ENCODE assay signal across 8 cellular contexts in the genomic region with DNA sequence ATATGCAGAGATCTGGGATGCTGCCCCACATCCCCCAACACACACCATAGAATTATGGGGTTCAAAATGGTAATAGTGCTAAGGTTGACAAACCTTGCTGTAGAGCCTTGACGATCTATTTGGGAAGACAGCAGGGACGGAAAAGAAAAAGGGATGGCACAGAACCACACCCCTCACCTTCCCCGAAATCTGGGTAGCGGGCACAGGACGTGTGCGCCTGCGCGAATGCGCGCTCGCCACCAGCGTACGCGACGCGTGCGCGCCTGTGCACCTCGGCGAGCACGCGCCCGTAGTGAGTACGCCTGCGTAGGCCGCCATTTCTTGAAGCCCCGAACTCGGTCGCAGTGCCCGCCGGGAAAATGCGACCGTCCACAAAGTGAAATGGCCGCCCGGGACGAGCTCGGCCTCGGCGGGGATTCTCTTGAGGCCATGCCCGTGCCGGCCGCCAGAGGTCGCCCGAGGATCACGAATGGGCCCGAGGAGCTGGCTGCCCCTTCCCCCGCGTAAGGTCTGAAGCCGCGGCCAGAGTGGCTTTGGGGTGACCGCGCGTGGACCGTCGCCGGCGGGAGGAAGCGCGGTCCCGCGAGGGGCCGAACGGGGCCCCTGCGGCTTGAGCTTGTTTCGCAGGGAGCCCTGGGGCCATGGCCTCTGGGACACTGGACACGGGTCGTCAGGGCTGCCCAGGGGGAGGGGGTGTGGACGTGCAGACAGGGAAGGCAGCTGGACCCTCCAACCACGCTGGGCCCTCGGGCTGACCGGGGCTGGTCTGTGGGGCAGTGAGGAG. TPM values are rescaled to one million over a fixed set of nuclear protein-coding genes. Genes with fewer than 3 reads are reported as not detected.
DNase-seq lines count a peak whose midpoint lies in the region; ATAC-seq and TF ChIP-seq lines count a peak whose summit lies in the region.

No MANE protein-coding gene starts in this region.

- peak; percentile 81 for TF ChIP-seq RAD21 in IMR-90 (IDR thresholded peaks at IDR 0.05; ENCODE audit: low read length)

- peak overlapping the region; percentile 100 for H3K14ac ChIP-seq in IMR-90 (replicated peaks; ENCODE audit: low read depth, low read length)

- peak overlapping the region; percentile 97 for H3K4ac ChIP-seq in IMR-90 (ENCODE audit: low read depth, low read length)

- no TSS peak for BruUV-seq in IMR-90 (replicated peaks; lab: Mats Ljungman, UMichigan)

- H3K4me2 ChIP-seq in IMR-90 (ENCODE audit: low read depth, low read length) (peak overlapping the region; percentile 80), OCI-LY3 (ENCODE audit: low read length) (peak overlapping the region; percentile 91)

- in situ Hi-C loops in IMR-90 (cut with MboI; ENCODE audit: low sequenced_read_pairs), result no loop called here

- H3K56ac ChIP-seq in IMR-90 (ENCODE audit: extremely low read depth, insufficient read depth, low read length), result peak overlapping the region; percentile 92

- H2AFZ ChIP-seq in IMR-90 (replicated peaks; ENCODE audit: low read length, poor library complexity) (peak overlapping the region; percentile 93), OCI-LY3 (ENCODE audit: low read depth, low read length) (peak overlapping the region; percentile 78)

- H4K8ac ChIP-seq in IMR-90 (ENCODE audit: low read depth in 2 of 2, low read length in 2 of 2), result peak overlapping the region; percentile 97 to 100

- DNase-seq in DMS53 (lab: John Stamatoyannopoulos, UW) (peak; percentile 96), IMR-90 (peak; percentile 89), activated T-cell treated with anti-CD3 and anti-CD28 coated beads for 48 hours (ENCODE audit: low read depth) (peak; percentile 83), epithelial cell of prostate (ENCODE audit: low read depth, low spot score) (peak; percentile 34), mucosa of descending colon (peak; percentile 90 to 94 (median 93))
- DNase-seq in stimulated activated CD8-positive, alpha-beta memory T cell treated with anti-CD3 and anti-CD28 coated beads, Interleukin-4, amount 100 ng/mL, for 24 hours (ENCODE audit: low read depth), result peak; percentile 80

- no peak overlapping the region for H2BK20ac ChIP-seq in IMR-90 (ENCODE audit: low read depth, low read length)

- H2AK9ac ChIP-seq in IMR-90 (replicated peaks; ENCODE audit: low read depth, low read length, poor library complexity), result peak overlapping the region; percentile 72

- H2BK15ac ChIP-seq in IMR-90 (ENCODE audit: low read depth, low read length), result no peak overlapping the region

- H3K18ac ChIP-seq in IMR-90 (ENCODE audit: low read depth, low read length), result peak overlapping the region; percentile 68; the same call in 1 of the 2 replicates

- 46% methylated on average over 38 of the region's 71 CpGs; no CpG with 5 or more reads in 1 of the 2 experiments for WGBS in IMR-90 (ENCODE audit: extremely low coverage in 2 of 2, insufficient read length in 1 of 2), 2 experiments

- H4K20me1 ChIP-seq in IMR-90 (ENCODE audit: insufficient read depth, low read length) (no peaks in the 10 kb centered on the region), OCI-LY3 (ENCODE audit: insufficient read depth, low read length) (no peaks in the 10 kb centered on the region)

- H2BK5ac ChIP-seq in IMR-90 (ENCODE audit: low read depth, low read length, poor library complexity, severe bottlenecking), result peak overlapping the region; percentile 80

- intact Hi-C loops in IMR-90 (cut with micrococcal nuclease), result loop anchor here (5.0 kb wide), 1 partner anchor 726 kb away; no protein-coding TSS in a partner anchor
- intact Hi-C loops in mucosa of descending colon (cut with DNase I, micrococcal nuclease), result no loop called here

- H3K79me2 ChIP-seq in OCI-LY3 (ENCODE audit: low read length), result no peaks in the 10 kb centered on the region

- no peaks in the 10 kb centered on the region for H3K9me1 ChIP-seq in IMR-90 (ENCODE audit: insufficient read depth, low read length)

- dilution Hi-C loops in IMR-90 (cut with HindIII; ENCODE audit: low sequenced_read_pairs, unreplicated experiment), result no loop called here

- H3K36me3 ChIP-seq in IMR-90 (ENCODE audit: control insufficient read depth, insufficient read depth, low read length) (no peaks in the 10 kb centered on the region), OCI-LY3 (replicated peaks; ENCODE audit: low read depth, low read length) (no peaks in the 10 kb centered on the region), mucosa of descending colon (ENCODE audit: low read depth) (no peaks in the 10 kb centered on the region)

- H3K23ac ChIP-seq in IMR-90 (ENCODE audit: low read depth, low read length), result peak overlapping the region; percentile 96

- H3K9me3 ChIP-seq in IMR-90 (ENCODE audit: control insufficient read depth, insufficient read depth, low read length), result no peaks in the 10 kb centered on the region
- no peaks in the 10 kb centered on the region for H3K9me3 ChIP-seq in OCI-LY3 (ENCODE audit: insufficient read depth, low read length)
- no peaks in the 10 kb centered on the region for H3K9me3 ChIP-seq in mucosa of descending colon

- ATAC-seq in GM21529 (IDR thresholded peaks at IDR 0.05; ENCODE audit: unreplicated experiment) (peak; percentile 86), IMR-90 (ENCODE audit: low read depth) (peak; percentile 96), mucosa of descending colon (peak; percentile 97)

- H2AK5ac ChIP-seq in IMR-90 (ENCODE audit: low read depth, low read length), result peak overlapping the region; percentile 82

- H3K4me1 ChIP-seq in IMR-90 (ENCODE audit: control insufficient read depth, insufficient read depth, low read length) (peaks cover 2% of the 10 kb centered on the region; the same call in 1 of the 2 replicates), OCI-LY3 (ENCODE audit: low read length) (peaks cover 9% of the 10 kb centered on the region; the same call in 1 of the 2 replicates), mucosa of descending colon (ENCODE audit: low read depth) (no peaks in the 10 kb centered on the region)

- H3K27me3 ChIP-seq in IMR-90 (ENCODE audit: control insufficient read depth, insufficient read depth, low read length), result peaks cover 6% of the 10 kb centered on the region; the same call in 1 of the 2 replicates
- H3K27me3 ChIP-seq in OCI-LY3 (ENCODE audit: low read depth, low read length), result no peaks in the 10 kb centered on the region

- POLR2A ChIA-PET in IMR-90 (lab: Charles Lee; ENCODE audit: unreplicated experiment), result no interaction called here

- peaks cover 0 to 4% of the 10 kb centered on the region in 2 experiments; a peak in 2 of 4 replicates for H3K79me1 ChIP-seq in IMR-90 (ENCODE audit: low read depth in 1 of 2, low read length in 2 of 2)

- H3K27ac ChIP-seq in IMR-90 (ENCODE audit: insufficient read depth, low read length) (peak overlapping the region; percentile 67), OCI-LY3 (ENCODE audit: low read length) (peak overlapping the region; percentile 36; the same call in 1 of the 2 replicates), epithelial cell of prostate (no peak overlapping the region)

- CTCF ChIA-PET in IMR-90 (lab: Yijun Ruan, JAX), result interaction anchor here (0.9 kb wide), 1 partner anchor 10 kb away, joined by 3 read pairs; no protein-coding TSS in a partner anchor

- H2BK120ac ChIP-seq in IMR-90 (ENCODE audit: low read depth, low read length), result peak overlapping the region; percentile 39; the same call in 1 of the 2 replicates

- peak overlapping the region; percentile 93 for H4K5ac ChIP-seq in IMR-90 (ENCODE audit: low read depth, low read length)

- peak overlapping the region; percentile 60 for H4K91ac ChIP-seq in IMR-90 (ENCODE audit: insufficient read depth, low read depth, low read length)

- TF ChIP-seq POLR2A in IMR-90 (IDR thresholded peaks at IDR 0.05; ENCODE audit: low read depth, low read length), result 0 out of 2 replicates have a peak, but pooled peaks have one; percentile 26

- H3K9ac ChIP-seq in IMR-90 (ENCODE audit: low read depth, low read length), result peak overlapping the region; percentile 92
- H3K9ac ChIP-seq in OCI-LY3 (ENCODE audit: low read length), result peak overlapping the region; percentile 89

- TF ChIP-seq CTCF in IMR-90 (conservative IDR thresholded peaks at IDR 0.05; ENCODE audit: low read depth, low read length) (peak; percentile 81), OCI-LY3 (IDR thresholded peaks at IDR 0.05; ENCODE audit: low read depth, low read length) (peak; percentile 61), mucosa of descending colon (IDR thresholded peaks at IDR 0.05) (peak; percentile 77)

- H3K4me3 ChIP-seq in IMR-90 (ENCODE audit: insufficient read depth, low read depth, low read length) (peak overlapping the region; percentile 78), OCI-LY3 (ENCODE audit: low read length) (peak overlapping the region; percentile 97), mucosa of descending colon (no peak overlapping the region)

TF ChIP-seq in IMR-90, 13 proteins besides CTCF, POLR2A, EP300 and RAD21:
- TF ChIP-seq, protein P1, sequence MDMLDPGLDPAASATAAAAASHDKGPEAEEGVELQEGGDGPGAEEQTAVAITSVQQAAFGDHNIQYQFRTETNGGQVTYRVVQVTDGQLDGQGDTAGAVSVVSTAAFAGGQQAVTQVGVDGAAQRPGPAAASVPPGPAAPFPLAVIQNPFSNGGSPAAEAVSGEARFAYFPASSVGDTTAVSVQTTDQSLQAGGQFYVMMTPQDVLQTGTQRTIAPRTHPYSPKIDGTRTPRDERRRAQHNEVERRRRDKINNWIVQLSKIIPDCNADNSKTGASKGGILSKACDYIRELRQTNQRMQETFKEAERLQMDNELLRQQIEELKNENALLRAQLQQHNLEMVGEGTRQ (IDR thresholded peaks at IDR 0.05; ENCODE audit: low read depth, low read length), result peak; percentile 27; the same call in 1 of the 2 replicates
- peak; percentile 48 for TF ChIP-seq SMC3 (IDR thresholded peaks at IDR 0.05; ENCODE audit: low read depth, low read length)
- no peak for TF ChIP-seq FOS (IDR thresholded peaks at IDR 0.05; ENCODE audit: low read depth, low read length)
- 0 out of 2 replicates have a peak, but pooled peaks have one; percentile 34 for TF ChIP-seq MAZ (IDR thresholded peaks at IDR 0.05; ENCODE audit: borderline replicate concordance, low read depth, low read length)
- TF ChIP-seq MXI1 (IDR thresholded peaks at IDR 0.05; ENCODE audit: borderline replicate concordance, low read depth, low read length), result 0 out of 2 replicates have a peak, but pooled peaks have one; percentile 43
- no peak for TF ChIP-seq RFX5 (IDR thresholded peaks at IDR 0.05; ENCODE audit: low read depth, low read length)

RNA-seq across cellular contexts. Expression of gene ZNF185, which starts 43.7 kb away (rescaled TPM):
- total RNA-seq in IMR-90 (2012; rRNA removed) (3.2 and 3.6 TPM in 2 replicates), mucosa of descending colon (1 to 10 TPM; 2.8 to 6.9 (median 4.2) TPM)
- 6.2 and 6.3 TPM in 2 replicates for polyA plus RNA-seq in IMR-90 (2012; rRNA removed)
- 3.6 and 4.0 TPM in 2 replicates for polyA plus RNA-seq in IMR-90 (2012; cell fraction: cytosol; rRNA removed)
- 12.5 and 15.9 TPM in 2 replicates for polyA plus RNA-seq in IMR-90 (2012; cell fraction: nucleus; rRNA removed; ENCODE audit: low replicate concordance)

RNA-seq across cellular contexts. Expression of gene PNMA5, which starts 52.4 kb away (rescaled TPM):
- not detected in 2 replicates for total RNA-seq in IMR-90 (2012; rRNA removed)
- polyA plus RNA-seq in IMR-90 (2012; rRNA removed), result not detected in 2 replicates
- not detected in 2 replicates for polyA plus RNA-seq in IMR-90 (2012; cell fraction: cytosol; rRNA removed)
- polyA plus RNA-seq in IMR-90 (2012; cell fraction: nucleus; rRNA removed; ENCODE audit: low replicate concordance), result not detected in 2 replicates
- total RNA-seq in mucosa of descending colon, result not detected

Comparison
In these comparisons a context has a peak if more than half of its experiments do, and no peak if none do; other contexts are left out.
1. DNase-seq: peak in every context shown above with its lines; median percentile 96 in DMS53; 93 in mucosa of descending colon; 89 in IMR-90; 83 in activated T-cell treated with anti-CD3 and anti-CD28 coated beads for 48 hours; 80 in stimulated activated CD8-positive, alpha-beta memory T cell treated with anti-CD3 and anti-CD28 coated beads, Interleukin-4, amount 100 ng/mL, for 24 hours; 34 in epithelial cell of prostate.